ENCODE assay signal across 26 cellular contexts in genomic region chr2:135689679-135690078, GRCh38. TPM values are rescaled to one million over a fixed set of nuclear protein-coding genes. Genes with fewer than 3 reads are reported as not detected.
DNase-seq lines count a peak whose midpoint lies in the region; ATAC-seq and TF ChIP-seq lines count a peak whose summit lies in the region.
"Had no signal": no experiment of that assay in that cellular context is flagged by ENCODE, and none has a peak within 500 bp of the region (broad histone marks: within the 10 kb centered on the region; RNA-seq: fewer than 3 reads in every experiment).

No MANE protein-coding gene starts in this region.

- peak overlapping the region; percentile 63 for H3K27ac Mint-ChIP-seq in activated CD4-positive, alpha-beta memory T cell treated with anti-CD3 and anti-CD28 coated beads for 36 hours
- peak overlapping the region; percentile 89 to 95 (median 91) for H3K27ac Mint-ChIP-seq in naive thymus-derived CD4-positive, alpha-beta T cell

- no peak for TF ChIP-seq CTCF in BE2C (IDR thresholded peaks at IDR 0.05; ENCODE audit: low read depth, low read length)

- CTCF ChIA-PET in activated CD4-positive, alpha-beta memory T cell treated with anti-CD3 and anti-CD28 coated beads for 36 hours (lab: Charles Lee), result no interaction called here
- CTCF ChIA-PET in naive thymus-derived CD4-positive, alpha-beta T cell (lab: Charles Lee), result no interaction called here

- peak overlapping the region; percentile 36 for H3K4me3 ChIP-seq in naive thymus-derived CD4-positive, alpha-beta T cell (ENCODE audit: low read length)
- no peak overlapping the region for H3K4me3 ChIP-seq in BE2C (ENCODE audit: low read depth, low read length)
- H3K4me3 ChIP-seq: hepatocyte, prostate gland, tibial artery had no signal

- peak overlapping the region; percentile 65 for H3K27ac ChIP-seq in naive thymus-derived CD4-positive, alpha-beta T cell (ENCODE audit: low read depth, low read length)
- H3K27ac ChIP-seq: foreskin keratinocyte, hepatocyte, prostate gland, tibial artery had no signal

- no peak for DNase-seq in activated T-cell treated with anti-CD3 and anti-CD28 coated beads, Interleukin-2, amount 50 U/mL, for 4 hours
- DNase-seq in activated T-cell treated with anti-CD3 and anti-CD28 coated beads, Interleukin-2, amount 50 U/mL, for 1 hour, result no peak
- DNase-seq in activated CD4-positive, alpha-beta memory T cell treated with anti-CD3 and anti-CD28 coated beads for 36 hours, result no peak
- DNase-seq in naive thymus-derived CD4-positive, alpha-beta T cell, result peak in 6 of 9 donors; percentile 8 to 28 (median 16)
- DNase-seq in dedifferentiated amniotic fluid mesenchymal stem cell (ENCODE audit: extremely low spot score) (no peak), left cardiac atrium (no peak), BE2C (no peak)
- DNase-seq: activated CD4-positive, alpha-beta T cell treated with anti-CD3 and anti-CD28 coated beads, Interleukin-2, amount 50 U/mL, for 1 hour; aorta; C1 segment of cervical spinal cord; central memory CD4-positive, alpha-beta T cell; DMS153; erythroblast; foreskin keratinocyte; GDM1; HCEC 1CT; left ventricle myocardium superior; NCI-H1105; NCI-H2107; NCI-H524 treated with DMSO at 0.1 percent for 48 hours; stimulated activated CD4-positive, alpha-beta T cell treated with anti-CD3 and anti-CD28 coated beads, Interleukin-1b, Interleukin-23, amount 100 ng/mL, for 48 hours; tibial artery had no signal

- no peaks in the 10 kb centered on the region for H3K27me3 ChIP-seq in naive thymus-derived CD4-positive, alpha-beta T cell (ENCODE audit: control insufficient read depth in 2 of 2, insufficient read depth in 2 of 2, low read length in 2 of 2)
- H3K27me3 ChIP-seq in BE2C, result no peaks in the 10 kb centered on the region
- H3K27me3 ChIP-seq: foreskin keratinocyte, hepatocyte, tibial artery had no signal

- H3K36me3 Mint-ChIP-seq in activated T-cell treated with anti-CD3 and anti-CD28 coated beads, Interleukin-2, amount 50 U/mL, for 4 hours (ENCODE audit: insufficient read depth), result peaks cover 13% of the 10 kb centered on the region
- H3K36me3 Mint-ChIP-seq in activated CD4-positive, alpha-beta memory T cell treated with anti-CD3 and anti-CD28 coated beads for 36 hours, result peaks cover 12% of the 10 kb centered on the region
- peaks cover 0 to 25% (median 21%) of the 10 kb centered on the region in 5 donors for H3K36me3 Mint-ChIP-seq in naive thymus-derived CD4-positive, alpha-beta T cell

- peaks cover 21% of the 10 kb centered on the region for H3K4me1 Mint-ChIP-seq in activated T-cell treated with anti-CD3 and anti-CD28 coated beads, Interleukin-2, amount 50 U/mL, for 4 hours (ENCODE audit: low read depth)
- H3K4me1 Mint-ChIP-seq in activated CD4-positive, alpha-beta memory T cell treated with anti-CD3 and anti-CD28 coated beads for 36 hours (ENCODE audit: low read depth), result peaks cover 21% of the 10 kb centered on the region
- H3K4me1 Mint-ChIP-seq in naive thymus-derived CD4-positive, alpha-beta T cell, result peaks cover 9 to 51% (median 37%) of the 10 kb centered on the region in 7 donors

- peak overlapping the region; percentile 8 for H3K4me3 Mint-ChIP-seq in activated T-cell treated with anti-CD3 and anti-CD28 coated beads, Interleukin-2, amount 50 U/mL, for 4 hours
- peak overlapping the region; percentile 40 for H3K4me3 Mint-ChIP-seq in activated CD4-positive, alpha-beta memory T cell treated with anti-CD3 and anti-CD28 coated beads for 36 hours
- H3K4me3 Mint-ChIP-seq in naive thymus-derived CD4-positive, alpha-beta T cell, result peak overlapping the region; percentile 16 to 83 (median 80)
- H3K4me3 Mint-ChIP-seq: neural crest cell had no signal

- peak; percentile 65 to 72 for ATAC-seq in activated T-cell treated with anti-CD3 and anti-CD28 coated beads, Interleukin-2, amount 50 U/mL, for 4 hours
- ATAC-seq in GM18870 (IDR thresholded peaks at IDR 0.05; ENCODE audit: unreplicated experiment), result peak; percentile 39
- ATAC-seq in naive thymus-derived CD4-positive, alpha-beta T cell, result peak; percentile 24
- ATAC-seq in left cardiac atrium, result no peak
- ATAC-seq: foreskin keratinocyte, left ventricle myocardium superior had no signal

- no peaks in the 10 kb centered on the region for H3K27me3 Mint-ChIP-seq in activated T-cell treated with anti-CD3 and anti-CD28 coated beads, Interleukin-2, amount 50 U/mL, for 4 hours (ENCODE audit: low read depth)
- H3K27me3 Mint-ChIP-seq in activated CD4-positive, alpha-beta memory T cell treated with anti-CD3 and anti-CD28 coated beads for 36 hours, result no peaks in the 10 kb centered on the region
- H3K27me3 Mint-ChIP-seq in naive thymus-derived CD4-positive, alpha-beta T cell, result no peaks in the 10 kb centered on the region

- peaks cover 0 to 18% of the 10 kb centered on the region in 2 donors for H3K4me1 ChIP-seq in naive thymus-derived CD4-positive, alpha-beta T cell (ENCODE audit: control insufficient read depth in 2 of 2, insufficient read depth in 2 of 2, low read length in 2 of 2)
- H3K4me1 ChIP-seq in BE2C, result no peaks in the 10 kb centered on the region
- H3K4me1 ChIP-seq: foreskin keratinocyte, prostate gland, tibial artery had no signal

- POLR2A ChIA-PET in activated CD4-positive, alpha-beta memory T cell treated with anti-CD3 and anti-CD28 coated beads for 36 hours (lab: Charles Lee), result no interaction called here
- POLR2A ChIA-PET in naive thymus-derived CD4-positive, alpha-beta T cell (lab: Charles Lee), result interaction anchor here (1.0 kb wide), 1 partner anchor 55 kb away, joined by 3 read pairs; no protein-coding TSS in a partner anchor

- H3K9me3 Mint-ChIP-seq in activated T-cell treated with anti-CD3 and anti-CD28 coated beads, Interleukin-2, amount 50 U/mL, for 4 hours, result no peaks in the 10 kb centered on the region
- no peaks in the 10 kb centered on the region for H3K9me3 Mint-ChIP-seq in activated CD4-positive, alpha-beta memory T cell treated with anti-CD3 and anti-CD28 coated beads for 36 hours
- no peaks in the 10 kb centered on the region for H3K9me3 Mint-ChIP-seq in naive thymus-derived CD4-positive, alpha-beta T cell
- H3K9me3 Mint-ChIP-seq: neural crest cell had no signal

- intact Hi-C loops in activated CD4-positive, alpha-beta memory T cell treated with anti-CD3 and anti-CD28 coated beads for 36 hours (cut with micrococcal nuclease), result no loop called here
- intact Hi-C loops in naive thymus-derived CD4-positive, alpha-beta T cell (cut with micrococcal nuclease), result loop anchor here (1.0 to 5.0 kb wide), 3 partner anchors 37 to 637 kb away; partner anchors contain the start of gene RAB3GAP1 (in 1 of the 2)
- intact Hi-C loops in left cardiac atrium (cut with DNase I), result no loop called here

- no peaks in the 10 kb centered on the region for H3K9me3 ChIP-seq in naive thymus-derived CD4-positive, alpha-beta T cell (ENCODE audit: control insufficient read depth in 2 of 3, low read length in 3 of 3)
- no peaks in the 10 kb centered on the region for H3K9me3 ChIP-seq in BE2C
- H3K9me3 ChIP-seq: prostate gland, tibial artery had no signal

- no peaks in the 10 kb centered on the region for H3K36me3 ChIP-seq in naive thymus-derived CD4-positive, alpha-beta T cell (ENCODE audit: control insufficient read depth in 2 of 3, insufficient read depth in 3 of 3, low read length in 3 of 3)
- no peaks in the 10 kb centered on the region for H3K36me3 ChIP-seq in BE2C
- H3K36me3 ChIP-seq: prostate gland had no signal

RNA-seq across cellular contexts. Expression of gene UBXN4, which starts 52.0 kb away (rescaled TPM):
- 10 to 100 TPM; 78.2 to 91.1 (median 80.5) TPM for total RNA-seq in activated T-cell treated with anti-CD3 and anti-CD28 coated beads, Interleukin-2, amount 50 U/mL, for 4 hours
- total RNA-seq in activated CD4-positive, alpha-beta memory T cell treated with anti-CD3 and anti-CD28 coated beads for 36 hours, result 100 to 1,000 TPM; 107 TPM
- total RNA-seq in naive thymus-derived CD4-positive, alpha-beta T cell, result 100 to 1,000 TPM; 115 to 158 (median 145) TPM
- 100 to 1,000 TPM in 1 of 2 donors, 10 to 100 TPM in 1; 83.7 to 103 TPM for polyA plus RNA-seq in naive thymus-derived CD4-positive, alpha-beta T cell
- total RNA-seq in left cardiac atrium, result 10 to 100 TPM; 56.6 to 75.8 TPM
- 48.7 TPM for polyA plus RNA-seq in BE2C (2012; ENCODE audit: insufficient read depth, insufficient read length, low read depth)

Comparison
In these comparisons a context has a peak if more than half of its experiments do, and no peak if none do; other contexts are left out.
1. ATAC-seq: peak in activated T-cell treated with anti-CD3 and anti-CD28 coated beads, Interleukin-2, amount 50 U/mL, for 4 hours (2 of 2), GM18870 (single experiment) and naive thymus-derived CD4-positive, alpha-beta T cell (single experiment); none in left cardiac atrium (0 of 2).
2. DNase-seq: peak in naive thymus-derived CD4-positive, alpha-beta T cell (6 of 9); none in activated T-cell treated with anti-CD3 and anti-CD28 coated beads, Interleukin-2, amount 50 U/mL, for 4 hours (single experiment), activated T-cell treated with anti-CD3 and anti-CD28 coated beads, Interleukin-2, amount 50 U/mL, for 1 hour (single experiment), activated CD4-positive, alpha-beta memory T cell treated with anti-CD3 and anti-CD28 coated beads for 36 hours (single experiment), dedifferentiated amniotic fluid mesenchymal stem cell (single experiment), left cardiac atrium (single experiment) and BE2C (single experiment).
3. H3K4me3 Mint-ChIP-seq: peak in every context shown above with its lines; median percentile 80 in naive thymus-derived CD4-positive, alpha-beta T cell; 40 in activated CD4-positive, alpha-beta memory T cell treated with anti-CD3 and anti-CD28 coated beads for 36 hours; 8 in activated T-cell treated with anti-CD3 and anti-CD28 coated beads, Interleukin-2, amount 50 U/mL, for 4 hours.
4. intact Hi-C loops: an anchor here in naive thymus-derived CD4-positive, alpha-beta T cell (1.0 to 5.0 kb wide); none called in activated CD4-positive, alpha-beta memory T cell treated with anti-CD3 and anti-CD28 coated beads for 36 hours and left cardiac atrium.